ENCODE assay signal across 8 cellular contexts in the genomic region with DNA sequence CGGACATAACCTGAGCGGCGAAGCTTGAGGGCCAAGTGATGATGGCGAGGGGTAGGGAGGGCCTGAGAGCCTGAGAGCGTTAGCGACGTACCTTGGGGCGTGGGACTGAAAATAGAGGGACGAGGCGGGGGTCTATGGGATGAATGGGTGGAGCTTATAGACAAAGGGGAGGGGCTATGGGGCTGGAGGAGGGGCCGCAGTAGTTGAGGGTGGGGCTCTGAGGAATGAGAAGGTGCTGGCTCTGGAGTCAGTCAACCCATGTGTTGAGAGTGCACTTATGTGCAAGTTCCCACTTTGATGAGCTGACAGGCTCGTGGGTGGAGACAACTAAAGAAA. TPM values are rescaled to one million over a fixed set of nuclear protein-coding genes. Genes with fewer than 3 reads are reported as not detected.
DNase-seq lines count a peak whose midpoint lies in the region; TF ChIP-seq lines count a peak whose summit lies in the region.

No MANE protein-coding gene starts in this region.

- TF ChIP-seq CTCF in GM13977 (IDR thresholded peaks at IDR 0.05; ENCODE audit: extremely low read depth, insufficient read depth, missing control alignments) (no peak), HFFc6 (IDR thresholded peaks at IDR 0.05) (peak; percentile 6; the same call in 1 of the 2 replicates), fibroblast of villous mesenchyme (IDR thresholded peaks at IDR 0.05; ENCODE audit: insufficient read depth, low read depth, low read length) (no peak), ovary (IDR thresholded peaks at IDR 0.05) (no peak), uterus (IDR thresholded peaks at IDR 0.05) (no peak)

- DNase-seq in GM13977 (ENCODE audit: low spot score): peak; percentile 61
- DNase-seq in HFFc6: peak; percentile 1
- DNase-seq in NCI-H2107 treated with DMSO at 0.1 percent for 48 hours (lab: John Stamatoyannopoulos, UW; ENCODE audit: unreplicated experiment): peak; percentile 32
- DNase-seq in activated T-helper 1 cell treated with anti-CD3 and anti-CD28 coated beads, Interleukin-2, amount 50 U/mL, for 16 hours (ENCODE audit: low read depth in 1 of 2, low spot score in 1 of 2): peak; percentile 9 to 26
- DNase-seq in fibroblast of villous mesenchyme (ENCODE audit: low read depth): peak; percentile 35
- peak in 1 of 5 donors; percentile 59 for DNase-seq in ovary
- DNase-seq in uterus: peak; percentile 48 to 54
- DNase-seq in NOMO-1 treated with dmso at 0.1 percent for 144 hours (lab: John Stamatoyannopoulos, UW; ENCODE audit: unreplicated experiment): no peak

- no peaks in the 10 kb centered on the region; the same call in 1 of the 2 replicates for H3K27me3 Mint-ChIP-seq in HFFc6 (ENCODE audit: insufficient read depth)

- H3K4me1 ChIP-seq in ovary (ENCODE audit: insufficient read depth): no peaks in the 10 kb centered on the region
- no peaks in the 10 kb centered on the region for H3K4me1 ChIP-seq in uterus

- peak overlapping the region; percentile 86 for H3K4me3 Mint-ChIP-seq in HFFc6

- TF ChIP-seq EP300 in ovary (IDR thresholded peaks at IDR 0.05): no peak

- H3K9me3 Mint-ChIP-seq in HFFc6: no peaks in the 10 kb centered on the region

- no peaks in the 10 kb centered on the region for H3K9me3 ChIP-seq in ovary
- H3K9me3 ChIP-seq in uterus: no peaks in the 10 kb centered on the region

- H3K27ac ChIP-seq in ovary: peak overlapping the region; percentile 76 to 80
- H3K27ac ChIP-seq in uterus: peak overlapping the region; percentile 84 to 91

- H3K4me1 Mint-ChIP-seq in HFFc6 (ENCODE audit: low read depth): peaks cover 10% of the 10 kb centered on the region

- TF ChIP-seq POLR2A in ovary (IDR thresholded peaks at IDR 0.05) (no peak), uterus (IDR thresholded peaks at IDR 0.05) (no peak)

- no peaks in the 10 kb centered on the region for H3K27me3 ChIP-seq in ovary
- no peaks in the 10 kb centered on the region for H3K27me3 ChIP-seq in uterus

- peak overlapping the region; percentile 69 for H3K27ac Mint-ChIP-seq in HFFc6

- H3K36me3 ChIP-seq in ovary (no peaks in the 10 kb centered on the region), uterus (no peaks in the 10 kb centered on the region)

- peak overlapping the region; percentile 77 for H3K4me3 ChIP-seq in fibroblast of villous mesenchyme (ENCODE audit: low read depth, low read length)
- peak overlapping the region; percentile 36 for H3K4me3 ChIP-seq in ovary
- H3K4me3 ChIP-seq in uterus: peak overlapping the region; percentile 47 to 57

- in situ Hi-C loops in GM13977 (cut with MboI; ENCODE audit: low pct_unique_long_range_greater_than_20kb, low sequenced_read_pairs, unreplicated experiment): no loop called here

- H3K36me3 Mint-ChIP-seq in HFFc6 (ENCODE audit: low read depth): peaks cover 6% of the 10 kb centered on the region; the same call in 1 of the 2 replicates

- 40 to 56% (median 45%) methylated on average over 12 of the region's 12 CpGs for WGBS in ovary, 3 donors

- intact Hi-C loops in ovary (cut with DNase I): no loop called here
- intact Hi-C loops in uterus (cut with DNase I; ENCODE audit: low total_unique reads): no loop called here

RNA-seq across cellular contexts. Expression of a gene that starts 0.5 kb away (rescaled TPM):
- 10 to 100 TPM; 13.0 to 15.3 (median 13.8) TPM for total RNA-seq in HFFc6 (2021; fragmentation: NEBNext Ultra II Directional; extraction: Animal tissue kit (Norgen Biotek cat#: 25700))
- total RNA-seq in fibroblast of villous mesenchyme: 7.8 and 12.2 TPM in 2 replicates
- 10 to 100 TPM in 6 of 7 donors, 1 to 10 TPM in 1; 8.1 to 16.0 (median 12.2) TPM for total RNA-seq in ovary
- polyA plus RNA-seq in ovary: 10 to 100 TPM in 1 of 2 donors, 1 to 10 TPM in 1; 8.5 to 10.8 TPM
- 10 to 100 TPM in 1 of 4 donors, 1 to 10 TPM in 3; 4.1 to 14.3 (median 5.3) TPM for total RNA-seq in uterus

RNA-seq across cellular contexts. Expression of a gene that starts 18.4 kb away (rescaled TPM):
- total RNA-seq in HFFc6 (2021; fragmentation: NEBNext Ultra II Directional; extraction: Animal tissue kit (Norgen Biotek cat#: 25700)): 10 to 100 TPM; 26.0 to 42.2 (median 39.1) TPM
- total RNA-seq in fibroblast of villous mesenchyme (126 and 200 TPM in 2 replicates), ovary (10 to 100 TPM; 15.4 to 83.3 (median 20.0) TPM), uterus (10 to 100 TPM in 2 of 4 donors, 1 to 10 TPM in 1, not detected in 1; 2.4 to 23.0 (median 22.1) TPM)
- polyA plus RNA-seq in ovary: 100 to 1,000 TPM in 1 of 2 donors, 10 to 100 TPM in 1; 28.3 to 117 TPM

RNA-seq across cellular contexts. Expression of a gene that starts 31.2 kb away (rescaled TPM):
- 10 to 100 TPM in 4 of 6 experiments, 1 to 10 TPM in 2; 9.0 to 13.8 (median 10.7) TPM for total RNA-seq in HFFc6 (2021; fragmentation: NEBNext Ultra II Directional; extraction: Animal tissue kit (Norgen Biotek cat#: 25700))
- total RNA-seq in fibroblast of villous mesenchyme: 6.5 and 8.4 TPM in 2 replicates
- total RNA-seq in ovary: 10 to 100 TPM in 3 of 7 donors, 1 to 10 TPM in 4; 8.0 to 13.9 (median 9.9) TPM
- polyA plus RNA-seq in ovary: 10 to 100 TPM in 1 of 2 donors, 1 to 10 TPM in 1; 7.6 to 10.9 TPM
- 10 to 100 TPM in 1 of 4 donors, 1 to 10 TPM in 2, under 1 TPM in 1; 0.77 to 16.5 (median 4.8) TPM for total RNA-seq in uterus

RNA-seq across cellular contexts. Expression of a gene that starts 34.3 kb away (rescaled TPM):
- 100 to 1,000 TPM; 151 to 471 (median 406) TPM for total RNA-seq in HFFc6 (2021; fragmentation: NEBNext Ultra II Directional; extraction: Animal tissue kit (Norgen Biotek cat#: 25700))
- total RNA-seq in fibroblast of villous mesenchyme (121 and 348 TPM in 2 replicates), ovary (100 to 1,000 TPM; 103 to 421 (median 153) TPM), uterus (100 to 1,000 TPM in 3 of 4 donors, 10 to 100 TPM in 1; 52.3 to 239 (median 205) TPM)
- 100 to 1,000 TPM; 139 to 205 TPM for polyA plus RNA-seq in ovary

RNA-seq across cellular contexts. Expression of a gene that starts 57.3 kb away (rescaled TPM):
- 10 to 100 TPM; 64.3 to 87.2 (median 71.8) TPM for total RNA-seq in HFFc6 (2021; fragmentation: NEBNext Ultra II Directional; extraction: Animal tissue kit (Norgen Biotek cat#: 25700))
- total RNA-seq in fibroblast of villous mesenchyme (58.7 and 87.3 TPM in 2 replicates), ovary (100 to 1,000 TPM in 6 of 7 donors, 10 to 100 TPM in 1; 98.8 to 189 (median 148) TPM), uterus (100 to 1,000 TPM in 2 of 4 donors, 10 to 100 TPM in 2; 64.8 to 147 (median 111) TPM)
- polyA plus RNA-seq in ovary: 100 to 1,000 TPM in 1 of 2 donors, 1 to 10 TPM in 1; 8.5 to 169 TPM
